19 cellular contexts compared by ENCODE assay signal in the genomic region with DNA sequence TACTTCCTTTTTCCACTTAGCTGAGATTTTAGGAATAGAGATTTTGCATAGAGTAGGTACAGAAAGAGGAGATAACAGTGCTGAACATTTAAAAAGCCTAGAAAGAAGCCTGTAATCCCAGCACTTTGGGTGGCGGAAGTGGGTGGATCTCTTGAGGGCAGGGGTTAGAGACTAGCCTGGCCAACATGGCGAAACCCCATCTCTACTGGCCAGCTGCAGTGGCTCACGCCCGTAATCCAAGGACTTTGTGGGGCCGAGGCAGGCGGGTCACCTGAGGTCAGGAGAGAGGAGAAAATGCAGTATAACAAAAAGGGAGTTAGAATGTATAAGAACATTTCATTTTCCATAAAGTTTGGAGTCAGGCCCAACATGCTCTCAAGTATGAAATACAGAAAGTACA.
"Had no signal": no experiment of that assay in that cellular context is flagged by ENCODE, and none has a peak within 500 bp of the region (broad histone marks: within the 10 kb centered on the region; RNA-seq: fewer than 3 reads in every experiment).

No MANE protein-coding gene starts in this region.

- DNase-seq: activated CD4-positive, alpha-beta T cell treated with anti-CD3 and anti-CD28 coated beads for 1 hour; activated CD8-positive, alpha-beta memory T cell treated with anti-CD3 and anti-CD28 coated beads, Interleukin-2, amount 50 U/mL, for 4 hours; activated CD8-positive, alpha-beta T cell treated with anti-CD3 and anti-CD28 coated beads for 36 hours; activated gamma-delta T cell treated with Interleukin-2 at 50 U/mL for 16 hours; activated naive CD8-positive, alpha-beta T cell treated with anti-CD3 and anti-CD28 coated beads, Interleukin-2, amount 10 ng/mL, durations not matched to agents 7 days and 5 days; activated T-cell treated with anti-CD3 and anti-CD28 coated beads, Interleukin-2, amount 50 U/mL, for 72 hours; aorta; dorsolateral prefrontal cortex; foreskin fibroblast; glutamatergic neuron; left lung; midbrain; naive B cell; stimulated activated CD4-positive, alpha-beta T cell treated with anti-CD3 and anti-CD28 coated beads, Interleukin-4, amount 100 ng/mL, for 24 hours; T-helper 17 cell had no signal

- H3K9me3 ChIP-seq: breast epithelium, left lung, neutrophil had no signal

- ATAC-seq: activated CD8-positive, alpha-beta T cell treated with anti-CD3 and anti-CD28 coated beads for 36 hours; activated T-cell treated with anti-CD3 and anti-CD28 coated beads, Interleukin-2, amount 50 U/mL, for 72 hours; left lung; sciatic nerve; T-helper 17 cell had no signal

- H3K4me1 Mint-ChIP-seq: activated naive CD8-positive, alpha-beta T cell treated with anti-CD3 and anti-CD28 coated beads, Interleukin-2, amount 10 ng/mL, durations not matched to agents 7 days and 5 days had no signal

- H3K27ac Mint-ChIP-seq: activated CD8-positive, alpha-beta T cell treated with anti-CD3 and anti-CD28 coated beads for 36 hours; activated naive CD8-positive, alpha-beta T cell treated with anti-CD3 and anti-CD28 coated beads, Interleukin-2, amount 10 ng/mL, durations not matched to agents 7 days and 5 days; activated T-cell treated with anti-CD3 and anti-CD28 coated beads, Interleukin-2, amount 50 U/mL, for 72 hours; stimulated activated naive CD8-positive, alpha-beta T cell treated with anti-CD3 and anti-CD28 coated beads, Interleukin-15, Interleukin-2, amounts not matched to agents 100 ng/mL and 50 ng/mL, for 24 hours; T-helper 17 cell had no signal

- H3K4me3 Mint-ChIP-seq: activated CD8-positive, alpha-beta T cell treated with anti-CD3 and anti-CD28 coated beads for 36 hours; activated naive CD8-positive, alpha-beta T cell treated with anti-CD3 and anti-CD28 coated beads, Interleukin-2, amount 10 ng/mL, durations not matched to agents 7 days and 5 days; activated T-cell treated with anti-CD3 and anti-CD28 coated beads, Interleukin-2, amount 50 U/mL, for 72 hours; naive B cell; stimulated activated naive CD8-positive, alpha-beta T cell treated with anti-CD3 and anti-CD28 coated beads, Interleukin-15, Interleukin-2, amounts not matched to agents 100 ng/mL and 50 ng/mL, for 24 hours; T-helper 17 cell had no signal

- H3K4me3 ChIP-seq: breast epithelium, dorsolateral prefrontal cortex, left lung had no signal

- H3K9me3 Mint-ChIP-seq: activated CD8-positive, alpha-beta T cell treated with anti-CD3 and anti-CD28 coated beads for 36 hours; activated naive CD8-positive, alpha-beta T cell treated with anti-CD3 and anti-CD28 coated beads, Interleukin-2, amount 10 ng/mL, durations not matched to agents 7 days and 5 days; activated T-cell treated with anti-CD3 and anti-CD28 coated beads, Interleukin-2, amount 50 U/mL, for 72 hours; naive B cell; stimulated activated naive CD8-positive, alpha-beta T cell treated with anti-CD3 and anti-CD28 coated beads, Interleukin-15, Interleukin-2, amounts not matched to agents 100 ng/mL and 50 ng/mL, for 24 hours had no signal

- H3K4me1 ChIP-seq: breast epithelium, left lung had no signal

- H3K27me3 Mint-ChIP-seq: activated CD8-positive, alpha-beta T cell treated with anti-CD3 and anti-CD28 coated beads for 36 hours; activated naive CD8-positive, alpha-beta T cell treated with anti-CD3 and anti-CD28 coated beads, Interleukin-2, amount 10 ng/mL, durations not matched to agents 7 days and 5 days; naive B cell; stimulated activated naive CD8-positive, alpha-beta T cell treated with anti-CD3 and anti-CD28 coated beads, Interleukin-15, Interleukin-2, amounts not matched to agents 100 ng/mL and 50 ng/mL, for 24 hours; T-helper 17 cell had no signal

- H3K27ac ChIP-seq: breast epithelium, dorsolateral prefrontal cortex, left lung, neutrophil had no signal

- H3K36me3 Mint-ChIP-seq: naive B cell had no signal

- H3K27me3 ChIP-seq: breast epithelium, dorsolateral prefrontal cortex, left lung, neutrophil had no signal
